8 cellular contexts compared by ENCODE assay signal in the genomic region with DNA sequence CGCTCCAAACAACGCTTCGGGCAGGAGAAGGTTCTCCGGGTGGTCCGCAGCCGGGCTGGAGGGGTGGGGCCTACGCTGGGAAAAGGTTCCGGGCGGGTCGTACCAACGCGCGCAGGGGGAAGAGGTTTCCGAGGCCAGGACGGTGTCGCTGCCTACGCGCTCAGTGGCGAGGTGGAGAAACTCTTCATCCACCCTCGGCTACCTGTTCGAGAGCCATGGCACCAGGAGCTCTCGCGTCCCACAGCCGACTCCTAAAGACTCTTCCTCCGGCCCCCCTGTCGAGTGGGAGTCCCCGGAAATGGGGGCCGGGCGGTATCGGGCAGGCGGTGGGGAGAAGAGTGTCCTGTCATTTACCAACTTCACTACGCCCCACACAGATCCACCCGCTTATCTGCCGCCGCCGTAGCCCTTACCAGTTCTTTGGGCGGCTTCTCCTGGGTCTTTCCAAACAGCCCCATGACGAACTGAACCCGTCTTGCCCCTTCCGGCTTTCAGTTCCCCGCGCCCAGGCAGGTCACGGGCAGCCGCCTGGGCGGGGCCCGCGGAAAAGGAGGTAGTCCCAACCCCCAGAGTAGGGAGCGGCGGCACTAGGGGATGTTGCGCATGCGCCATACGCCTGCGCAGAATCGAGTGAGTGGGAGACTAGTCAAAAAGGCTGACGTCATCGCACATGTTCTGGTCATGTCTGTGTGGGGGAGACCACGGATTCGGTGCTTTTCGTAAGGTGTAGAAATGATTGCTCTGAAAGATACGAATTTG. TPM values are rescaled to one million over a fixed set of nuclear protein-coding genes. Genes with fewer than 3 reads are reported as not detected.
A peak's percentile ranks its signal among the peaks of the same experiment; 100 is the strongest.
DNase-seq lines count a peak whose midpoint lies in the region; ATAC-seq and TF ChIP-seq lines count a peak whose summit lies in the region.

CHMP3 (minus strand) TSS at position 553 of the 759 bp plus-strand sequence; CDS start at position 458, 95 bp downstream.

- H3K27ac Mint-ChIP-seq in dendritic cell treated with granulocyte-macrophage colony-stimulating factor and Interleukin-4, amounts not matched to agents 40 ng/mL and 50 ng/mL, for 4 days, result peak within 1 kb of the TSS; percentile 100

- DNase-seq in C1 segment of cervical spinal cord (lab: John Stamatoyannopoulos, UW) (peak; percentile 53 to 98 (median 95)), NCI-H748 treated with DMSO at 0.1 percent for 48 hours (lab: John Stamatoyannopoulos, UW) (peak; percentile 85), left lung (peak; percentile 97 to 99)
- peak; percentile 95 to 97 for DNase-seq in activated CD4-positive, alpha-beta T cell treated with anti-CD3 and anti-CD28 coated beads, Interleukin-2, amount 50 U/mL, for 24 hours (ENCODE audit: low read depth in 1 of 2, low spot score in 1 of 2)
- peak; percentile 91 to 94 for DNase-seq in stimulated activated CD4-positive, alpha-beta T cell treated with anti-CD3 and anti-CD28 coated beads, Interleukin-2, amount 100 ng/mL, for 48 hours

- no peaks in the 10 kb centered on the region for H3K27me3 Mint-ChIP-seq in dendritic cell treated with granulocyte-macrophage colony-stimulating factor and Interleukin-4, amounts not matched to agents 40 ng/mL and 50 ng/mL, for 4 days

- H3K27me3 ChIP-seq in left lung, result no peaks in the 10 kb centered on the region

- no peak for TF ChIP-seq CTCF in left lung (IDR thresholded peaks at IDR 0.05)

- ATAC-seq in GM19372 (IDR thresholded peaks at IDR 0.05; ENCODE audit: low read depth, unreplicated experiment), result peak; percentile 89
- ATAC-seq in HG03558 (IDR thresholded peaks at IDR 0.05; ENCODE audit: extremely low read depth, unreplicated experiment), result peak; percentile 77
- ATAC-seq in left lung, result peak; percentile 97

- H3K27ac ChIP-seq in left lung, result peak within 1 kb of the TSS; percentile 100

- H3K4me1 ChIP-seq in left lung, result peaks cover 4 to 36% of the 10 kb centered on the region in 2 donors

- H3K36me3 ChIP-seq in left lung, result no peaks in the 10 kb centered on the region

- H3K4me1 Mint-ChIP-seq in dendritic cell treated with granulocyte-macrophage colony-stimulating factor and Interleukin-4, amounts not matched to agents 40 ng/mL and 50 ng/mL, for 4 days (ENCODE audit: low read depth), result peaks cover 24% of the 10 kb centered on the region

- peaks cover 9% of the 10 kb centered on the region for H3K9me3 Mint-ChIP-seq in dendritic cell treated with granulocyte-macrophage colony-stimulating factor and Interleukin-4, amounts not matched to agents 40 ng/mL and 50 ng/mL, for 4 days

- intact Hi-C loops in dendritic cell treated with granulocyte-macrophage colony-stimulating factor and Interleukin-4, amounts not matched to agents 40 ng/mL and 50 ng/mL, for 4 days (cut with micrococcal nuclease), result loop anchor here (2.0 kb wide), 2 partner anchors 60 to 124 kb away; partner anchors contain the start of gene RNF103
- intact Hi-C loops in left lung (cut with DNase I), result no loop called here

- peak within 1 kb of the TSS; percentile 64 to 69 for H3K4me3 ChIP-seq in left lung

- no peaks in the 10 kb centered on the region for H3K9me3 ChIP-seq in left lung

- peak within 1 kb of the TSS; percentile 94 for H3K4me3 Mint-ChIP-seq in dendritic cell treated with granulocyte-macrophage colony-stimulating factor and Interleukin-4, amounts not matched to agents 40 ng/mL and 50 ng/mL, for 4 days

- H3K36me3 Mint-ChIP-seq in dendritic cell treated with granulocyte-macrophage colony-stimulating factor and Interleukin-4, amounts not matched to agents 40 ng/mL and 50 ng/mL, for 4 days (ENCODE audit: low read depth), result peaks cover 28% of the 10 kb centered on the region

RNA-seq across cellular contexts. Expression of gene CHMP3, which starts in this region (rescaled TPM):
- 100 to 1,000 TPM; 117 to 134 TPM for total RNA-seq in left lung

Comparison
In these comparisons a context has a peak if more than half of its experiments do, and no peak if none do; other contexts are left out.
1. Peak in every context shown above with its lines: DNase-seq, ATAC-seq, H3K4me3 ChIP-seq and H3K27ac ChIP-seq.